In the genomic region with DNA sequence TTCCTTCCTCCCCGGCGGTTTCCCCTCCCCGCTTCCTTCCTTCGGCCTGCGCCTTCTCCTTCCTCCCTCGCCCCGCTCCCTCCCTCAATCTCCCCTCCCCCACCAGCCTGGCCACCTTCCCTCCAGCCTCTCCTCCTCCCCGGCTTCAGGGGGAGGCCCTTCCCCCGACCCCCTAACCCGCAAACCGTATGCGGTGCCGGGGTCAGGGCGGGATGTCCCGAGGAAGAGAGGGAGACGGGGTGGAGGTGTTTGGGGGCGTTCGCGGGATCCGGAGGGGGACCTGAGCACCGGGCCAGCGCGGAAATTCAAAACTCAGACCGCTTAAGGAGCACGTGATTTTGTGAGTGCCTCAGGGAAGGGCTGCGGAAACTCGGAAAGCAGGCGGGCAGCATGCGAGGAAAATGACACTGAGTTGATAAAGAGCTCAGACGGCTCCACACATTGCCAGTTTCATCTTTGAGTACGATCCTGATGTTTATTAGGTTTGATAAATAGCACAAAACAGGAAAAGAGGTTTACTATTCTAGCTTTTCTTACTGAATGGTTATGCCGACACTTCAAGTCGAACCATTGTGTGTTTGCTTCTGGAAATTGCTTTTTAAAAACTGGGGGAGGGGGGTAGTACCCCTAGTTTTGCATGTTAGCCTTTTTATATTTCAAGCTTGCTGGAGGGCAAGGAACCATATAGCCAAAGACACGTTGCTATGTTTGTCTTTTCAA, we compare ENCODE assay signal across 1 cellular context.
TF ChIP-seq lines count a peak whose summit lies in the region.

No MANE protein-coding gene starts in this region.

TF ChIP-seq in K562, 482 proteins besides CTCF, POLR2A, EP300 and RAD21 (continued from another document and continues in another):
- TF ChIP-seq MAZ (CRISPR knock-in tag; conservative IDR thresholded peaks at IDR 0.05 in 1 of 2, IDR thresholded peaks at IDR 0.05 in 1 of 2) (peak; percentile 46 to 68; a peak in 3 of 4 replicates), TBL1XR1 (IDR thresholded peaks at IDR 0.05; ENCODE audit: low read length in 2 of 2) (no peak), ATF1 (CRISPR knock-in tag; IDR thresholded peaks at IDR 0.05) (no peak), ATF1 (tag; IDR thresholded peaks at IDR 0.05) (no peak), ZNF655 (CRISPR knock-in tag; IDR thresholded peaks at IDR 0.05) (no peak), ZNF695 (CRISPR knock-in tag; IDR thresholded peaks at IDR 0.05) (no peak), TAF15 (IDR thresholded peaks at IDR 0.05; ENCODE audit: low read depth, low read length) (no peak), TAF7 (tag; IDR thresholded peaks at IDR 0.05) (no peak), ZNF174 (CRISPR knock-in tag; IDR thresholded peaks at IDR 0.05) (no peak), SETDB1 (IDR thresholded peaks at IDR 0.05; ENCODE audit: low read length) (no peak), ZNF785 (CRISPR knock-in tag; IDR thresholded peaks at IDR 0.05) (no peak), ETS2 (tag; IDR thresholded peaks at IDR 0.05; ENCODE audit: borderline replicate concordance, poor library complexity, severe bottlenecking) (no peak), U2AF1 (optimal IDR thresholded peaks at IDR 0.05; ENCODE audit: low read depth, low read length) (no peak), POLR2AphosphoS2 (IDR thresholded peaks at IDR 0.05; ENCODE audit: low read length) (no peak), TFAM (CRISPR knock-in tag; conservative IDR thresholded peaks at IDR 0.05) (no peak), MBD1 (CRISPR knock-in tag; IDR thresholded peaks at IDR 0.05) (no peak), ZNF586 (CRISPR knock-in tag; conservative IDR thresholded peaks at IDR 0.05) (no peak), MAFF (IDR thresholded peaks at IDR 0.05; ENCODE audit: low read length) (no peak), BRD9 (IDR thresholded peaks at IDR 0.05; ENCODE audit: low read depth, partially characterized antibody) (peak; percentile 90), ZNF277 (CRISPR knock-in tag; IDR thresholded peaks at IDR 0.05; ENCODE audit: borderline replicate concordance) (no peak), SAFB (IDR thresholded peaks at IDR 0.05; ENCODE audit: borderline replicate concordance, low read depth, low read length) (no peak), E2F8 (IDR thresholded peaks at IDR 0.05; ENCODE audit: low read depth, partially characterized antibody) (peak; percentile 45), GTF2F1 (IDR thresholded peaks at IDR 0.05; ENCODE audit: low read depth, low read length) (no peak), ZNF239 (CRISPR knock-in tag; IDR thresholded peaks at IDR 0.05) (no peak), RCOR1 (IDR thresholded peaks at IDR 0.05; ENCODE audit: borderline replicate concordance in 1 of 2, low read depth in 2 of 2, low read length in 2 of 2) (no peak), TEAD1 (CRISPR knock-in tag; IDR thresholded peaks at IDR 0.05) (0 out of 4 replicates have a peak, but pooled peaks of 1 of the 2 experiments have one; percentile 13), KDM2B (CRISPR knock-in tag; IDR thresholded peaks at IDR 0.05) (no peak), SMARCE1 (IDR thresholded peaks at IDR 0.05) (peak; percentile 61), MYC (IDR thresholded peaks at IDR 0.05; ENCODE audit: low read depth, low read length) (peak; percentile 66), MYC (CRISPR knock-in tag; IDR thresholded peaks at IDR 0.05; ENCODE audit: borderline replicate concordance, low read depth) (no peak; the same call in 1 of the 2 replicates), CBFB (CRISPR knock-in tag; IDR thresholded peaks at IDR 0.05) (no peak), RB1 (IDR thresholded peaks at IDR 0.05; ENCODE audit: low read depth) (no peak), GTF2B (IDR thresholded peaks at IDR 0.05; ENCODE audit: extremely low read depth, insufficient read length) (no peak), CTBP1 (IDR thresholded peaks at IDR 0.05; ENCODE audit: borderline replicate concordance) (no peak), ZC3H4 (CRISPR knock-in tag; IDR thresholded peaks at IDR 0.05; ENCODE audit: borderline replicate concordance) (no peak), TEAD4 (IDR thresholded peaks at IDR 0.05; ENCODE audit: low read length) (no peak), TEAD4 (CRISPR knock-in tag; IDR thresholded peaks at IDR 0.05; ENCODE audit: borderline replicate concordance) (no peak), NFRKB (IDR thresholded peaks at IDR 0.05; ENCODE audit: low read depth) (peak; percentile 85), TAL1 (IDR thresholded peaks at IDR 0.05) (no peak), LARP7 (IDR thresholded peaks at IDR 0.05) (peak; percentile 64; the same call in 1 of the 2 replicates), NFIC (IDR thresholded peaks at IDR 0.05) (peak; percentile 52), HDAC3 (IDR thresholded peaks at IDR 0.05; ENCODE audit: borderline replicate concordance, partially characterized antibody) (peak; percentile 64)
- TF ChIP-seq, protein P1, sequence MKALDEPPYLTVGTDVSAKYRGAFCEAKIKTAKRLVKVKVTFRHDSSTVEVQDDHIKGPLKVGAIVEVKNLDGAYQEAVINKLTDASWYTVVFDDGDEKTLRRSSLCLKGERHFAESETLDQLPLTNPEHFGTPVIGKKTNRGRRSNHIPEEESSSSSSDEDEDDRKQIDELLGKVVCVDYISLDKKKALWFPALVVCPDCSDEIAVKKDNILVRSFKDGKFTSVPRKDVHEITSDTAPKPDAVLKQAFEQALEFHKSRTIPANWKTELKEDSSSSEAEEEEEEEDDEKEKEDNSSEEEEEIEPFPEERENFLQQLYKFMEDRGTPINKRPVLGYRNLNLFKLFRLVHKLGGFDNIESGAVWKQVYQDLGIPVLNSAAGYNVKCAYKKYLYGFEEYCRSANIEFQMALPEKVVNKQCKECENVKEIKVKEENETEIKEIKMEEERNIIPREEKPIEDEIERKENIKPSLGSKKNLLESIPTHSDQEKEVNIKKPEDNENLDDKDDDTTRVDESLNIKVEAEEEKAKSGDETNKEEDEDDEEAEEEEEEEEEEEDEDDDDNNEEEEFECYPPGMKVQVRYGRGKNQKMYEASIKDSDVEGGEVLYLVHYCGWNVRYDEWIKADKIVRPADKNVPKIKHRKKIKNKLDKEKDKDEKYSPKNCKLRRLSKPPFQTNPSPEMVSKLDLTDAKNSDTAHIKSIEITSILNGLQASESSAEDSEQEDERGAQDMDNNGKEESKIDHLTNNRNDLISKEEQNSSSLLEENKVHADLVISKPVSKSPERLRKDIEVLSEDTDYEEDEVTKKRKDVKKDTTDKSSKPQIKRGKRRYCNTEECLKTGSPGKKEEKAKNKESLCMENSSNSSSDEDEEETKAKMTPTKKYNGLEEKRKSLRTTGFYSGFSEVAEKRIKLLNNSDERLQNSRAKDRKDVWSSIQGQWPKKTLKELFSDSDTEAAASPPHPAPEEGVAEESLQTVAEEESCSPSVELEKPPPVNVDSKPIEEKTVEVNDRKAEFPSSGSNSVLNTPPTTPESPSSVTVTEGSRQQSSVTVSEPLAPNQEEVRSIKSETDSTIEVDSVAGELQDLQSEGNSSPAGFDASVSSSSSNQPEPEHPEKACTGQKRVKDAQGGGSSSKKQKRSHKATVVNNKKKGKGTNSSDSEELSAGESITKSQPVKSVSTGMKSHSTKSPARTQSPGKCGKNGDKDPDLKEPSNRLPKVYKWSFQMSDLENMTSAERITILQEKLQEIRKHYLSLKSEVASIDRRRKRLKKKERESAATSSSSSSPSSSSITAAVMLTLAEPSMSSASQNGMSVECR (CRISPR knock-in tag; IDR thresholded peaks at IDR 0.05): no peak
- TF ChIP-seq, protein P2, sequence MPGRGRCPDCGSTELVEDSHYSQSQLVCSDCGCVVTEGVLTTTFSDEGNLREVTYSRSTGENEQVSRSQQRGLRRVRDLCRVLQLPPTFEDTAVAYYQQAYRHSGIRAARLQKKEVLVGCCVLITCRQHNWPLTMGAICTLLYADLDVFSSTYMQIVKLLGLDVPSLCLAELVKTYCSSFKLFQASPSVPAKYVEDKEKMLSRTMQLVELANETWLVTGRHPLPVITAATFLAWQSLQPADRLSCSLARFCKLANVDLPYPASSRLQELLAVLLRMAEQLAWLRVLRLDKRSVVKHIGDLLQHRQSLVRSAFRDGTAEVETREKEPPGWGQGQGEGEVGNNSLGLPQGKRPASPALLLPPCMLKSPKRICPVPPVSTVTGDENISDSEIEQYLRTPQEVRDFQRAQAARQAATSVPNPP (IDR thresholded peaks at IDR 0.05; ENCODE audit: borderline replicate concordance, insufficient read depth, insufficient read length): no peak
